In the genomic region with DNA sequence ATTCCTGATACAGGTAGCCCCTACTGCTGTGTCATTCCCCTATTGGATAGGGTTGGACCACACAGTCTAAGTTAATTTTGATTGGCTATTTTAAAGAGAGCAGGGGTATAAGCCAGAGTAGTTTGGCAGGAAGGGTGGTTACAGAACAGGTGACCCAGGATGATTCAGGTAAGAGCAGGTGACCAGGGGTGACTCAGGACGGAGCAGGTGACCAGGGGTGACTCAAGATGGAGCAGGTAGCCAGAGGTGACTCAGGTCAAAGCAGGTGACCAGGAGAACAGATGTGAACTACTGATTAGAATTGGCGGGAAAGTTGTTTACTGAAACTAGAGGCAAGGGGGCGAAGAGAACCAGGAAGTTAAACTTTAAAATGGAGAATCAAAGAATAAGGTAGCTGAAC, we compare ENCODE assay signal across 20 cellular contexts. TPM values are rescaled to one million over a fixed set of nuclear protein-coding genes. Genes with fewer than 3 reads are reported as not detected.
"Had no signal": no experiment of that assay in that cellular context is flagged by ENCODE, and none has a peak within 500 bp of the region (broad histone marks: within the 10 kb centered on the region; RNA-seq: fewer than 3 reads in every experiment).

No MANE protein-coding gene starts in this region.

RNA-seq across cellular contexts. Expression of a gene that starts 50.5 kb away (rescaled TPM):
- total RNA-seq: activated CD4-positive, alpha-beta memory T cell treated with anti-CD3 and anti-CD28 coated beads for 36 hours; activated CD4-positive, alpha-beta T cell treated with anti-CD3 and anti-CD28 coated beads for 36 hours; activated CD4-positive, alpha-beta T cell treated with anti-CD3 and anti-CD28 coated beads, Interleukin-2, amount 10 ng/mL, durations not matched to agents 24 days and 14 days; activated CD8-positive, alpha-beta memory T cell treated with anti-CD3 and anti-CD28 coated beads for 36 hours; activated CD8-positive, alpha-beta memory T cell treated with anti-CD3 and anti-CD28 coated beads, Interleukin-2, amount 10 ng/mL, durations not matched to agents 7 days and 5 days; activated CD8-positive, alpha-beta T cell treated with anti-CD3 and anti-CD28 coated beads, Interleukin-2, amount 10 ng/mL, durations not matched to agents 7 days and 5 days; activated naive CD4-positive, alpha-beta T cell treated with anti-CD3 and anti-CD28 coated beads for 36 hours; activated naive CD8-positive, alpha-beta T cell treated with anti-CD3 and anti-CD28 coated beads for 36 hours; activated T-helper 1 cell treated with anti-CD3 and anti-CD28 coated beads, Interleukin-12 subunit alpha, Interleukin-12 subunit beta, Interleukin-2, Interleukin-4 antibody, amounts not matched to agents 30 ng/mL and 10 ng/mL and 1 ng/mL, durations not matched to agents 14 hours and 24 hours and 36 hours; activated T-helper 2 cell treated with anti-CD3 and anti-CD28 coated beads, Interferon-gamma antibody, Interleukin-2, Interleukin-4, amounts not matched to agents 10 μg/mL and 5 μg/mL and 100 μg/mL, durations not matched to agents 14 hours and 24 hours and 36 hours; aorta; body of pancreas; cardiac muscle cell; colonic mucosa; dermis microvascular lymphatic vessel endothelial cell; esophagus squamous epithelium; fibroblast of lung; fibroblast of villous mesenchyme; frontal cortex; T-helper 1 cell treated with Interleukin-12 subunit alpha and Interleukin-12 subunit beta and Interleukin-4 antibody, amounts not matched to agents 30 ng/mL and 1 ng/mL, for 36 hours had no signal
- polyA plus RNA-seq: fibroblast of lung had no signal
